In genomic region chr4:119237642-119238041, GRCh38 we compare ENCODE assay signal across 1 cellular context.
TF ChIP-seq lines count a peak whose summit lies in the region.

No MANE protein-coding gene starts in this region.

TF ChIP-seq in GM12878, 131 proteins besides CTCF, POLR2A, EP300 and RAD21:
- no peak for TF ChIP-seq JUNB (IDR thresholded peaks at IDR 0.05)
- TF ChIP-seq SMARCA5 (IDR thresholded peaks at IDR 0.05), result no peak
- no peak for TF ChIP-seq NKRF (conservative IDR thresholded peaks at IDR 0.05)
- no peak for TF ChIP-seq TAF1 (IDR thresholded peaks at IDR 0.05; ENCODE audit: borderline replicate concordance, low read depth, low read length)
- TF ChIP-seq ELK1 (IDR thresholded peaks at IDR 0.05; ENCODE audit: low read depth, low read length), result no peak
